Comparison of ENCODE assay signal across 24 cellular contexts in the genomic region with DNA sequence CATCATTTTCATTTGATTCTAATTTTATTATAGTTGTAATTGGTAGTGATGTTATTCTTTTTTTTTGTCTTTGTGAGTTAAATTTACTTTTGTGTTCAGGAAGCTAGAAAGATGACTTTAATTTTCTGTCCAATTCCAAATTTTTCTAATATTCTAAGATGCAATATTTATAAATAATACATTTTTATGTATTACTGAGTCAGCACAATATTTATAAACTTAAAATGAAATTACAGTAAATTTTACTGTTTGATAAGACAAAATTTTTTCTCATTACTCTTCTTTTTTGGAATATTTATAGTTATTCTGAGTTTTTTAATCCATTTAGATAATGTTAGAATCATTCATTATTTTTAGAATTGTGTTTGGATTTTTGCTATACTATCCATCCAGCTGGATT.
"Had no signal": no experiment of that assay in that cellular context is flagged by ENCODE, and none has a peak within 500 bp of the region (broad histone marks: within the 10 kb centered on the region; RNA-seq: fewer than 3 reads in every experiment).

No MANE protein-coding gene starts in this region.

- H3K4me1 ChIP-seq: esophagus squamous epithelium, gastrocnemius medialis, heart right ventricle, left lung, lower lobe of right lung had no signal

- H3K36me3 ChIP-seq: esophagus squamous epithelium, gastrocnemius medialis, heart right ventricle, left lung, lower lobe of right lung had no signal

- ATAC-seq: esophagus mucosa, gastrocnemius medialis, heart right ventricle, left cardiac atrium, left lung, left ventricle myocardium superior, lower lobe of right lung, mucosa of descending colon had no signal

- H3K4me3 ChIP-seq: coronary artery, dorsolateral prefrontal cortex, esophagus squamous epithelium, gastrocnemius medialis, heart right ventricle, left lung, lower lobe of right lung, mucosa of descending colon had no signal

- DNase-seq: dermis blood vessel endothelial cell; dorsolateral prefrontal cortex; effector CD4-positive, alpha-beta T cell; effector memory CD4-positive, alpha-beta T cell; erythroblast; esophagus squamous epithelium; foreskin fibroblast; foreskin melanocyte; gastrocnemius medialis; glutamatergic neuron; head of caudate nucleus; heart right ventricle; hippocampal formation; islet precursor cell; left cardiac atrium; left lung; left ventricle myocardium superior; lower lobe of right lung; mesenchymal stem cell; mucosa of descending colon; naive B cell had no signal

- H3K9me3 ChIP-seq: esophagus squamous epithelium, gastrocnemius medialis, heart right ventricle, left lung, lower lobe of right lung, mucosa of descending colon had no signal

- H3K27ac ChIP-seq: coronary artery, dorsolateral prefrontal cortex, epithelial cell of prostate, esophagus squamous epithelium, gastrocnemius medialis, heart right ventricle, left lung, lower lobe of right lung had no signal
